ENCODE assay signal across 17 cellular contexts in the genomic region with DNA sequence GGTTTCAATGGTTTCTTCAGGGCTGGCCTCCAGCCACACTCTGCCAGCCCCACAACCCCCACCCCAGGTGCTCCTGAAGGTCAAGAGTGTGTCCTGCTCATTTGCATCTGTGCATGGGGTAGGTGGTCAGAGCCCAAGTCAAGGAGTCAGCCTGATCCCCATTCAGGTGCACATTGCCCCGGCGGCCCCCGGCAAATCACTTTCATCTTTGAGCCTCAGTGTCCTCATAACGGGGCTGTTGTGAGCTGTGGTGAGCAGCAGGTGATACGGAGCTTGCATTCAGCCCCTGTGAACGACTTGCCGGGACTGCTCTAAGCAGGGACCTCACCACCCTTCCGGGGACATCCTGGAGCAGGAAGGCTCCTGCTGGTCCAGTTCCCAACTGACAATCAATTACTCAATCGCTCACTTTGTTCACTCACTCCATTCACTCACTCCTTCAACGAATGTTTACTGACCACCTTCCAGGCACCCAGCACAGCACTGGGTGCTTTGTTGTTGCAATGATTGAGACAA.
DNase-seq lines count a peak whose midpoint lies in the region; ATAC-seq and TF ChIP-seq lines count a peak whose summit lies in the region.
"Had no signal": no experiment of that assay in that cellular context is flagged by ENCODE, and none has a peak within 500 bp of the region (broad histone marks: within the 10 kb centered on the region; RNA-seq: fewer than 3 reads in every experiment).

No MANE protein-coding gene starts in this region.

- no peak overlapping the region for H4K91ac ChIP-seq in neuronal stem cell (ENCODE audit: low read depth, low read length, poor library complexity)

- H4K20me1 ChIP-seq in GM23338 (replicated peaks; ENCODE audit: insufficient read depth) (no peaks in the 10 kb centered on the region), PC-9 (ENCODE audit: insufficient read depth) (no peaks in the 10 kb centered on the region)

- H3K4me2 ChIP-seq in GM23338: no peak overlapping the region
- peak overlapping the region; percentile 49 for H3K4me2 ChIP-seq in PC-9
- no peak overlapping the region for H3K4me2 ChIP-seq in neuronal stem cell (ENCODE audit: insufficient read depth, low read length, poor library complexity, severe bottlenecking)

- peaks cover 5% of the 10 kb centered on the region; the same call in 2 of the 3 replicates for H3K4me1 Mint-ChIP-seq in GM23338

- POLR2A ChIA-PET in PC-9 (lab: Charles Lee; ENCODE audit: unreplicated experiment): interaction anchor here (0.8 to 1.1 kb wide), 3 partner anchors 29 to 85 kb away, joined by 6 to 9 read pairs (median 6); no protein-coding TSS in a partner anchor

- H3K79me2 ChIP-seq in GM23338 (replicated peaks; ENCODE audit: insufficient read depth): no peaks in the 10 kb centered on the region
- H3K79me2 ChIP-seq in PC-9 (ENCODE audit: low read depth): no peaks in the 10 kb centered on the region

- H3K9me3 ChIP-seq in PC-9 (ENCODE audit: insufficient read depth, low read depth) (no peaks in the 10 kb centered on the region), neuronal stem cell (replicated peaks in 1 of 2; ENCODE audit: control insufficient read depth in 2 of 2, insufficient read depth in 1 of 2, low read depth in 1 of 2, low read length in 2 of 2) (no peaks in the 10 kb centered on the region)

- BruUV-seq in PC-9 (replicated peaks; lab: Mats Ljungman, UMichigan): no TSS peak

- no peak overlapping the region for H3K4me3 Mint-ChIP-seq in GM23338
- H3K4me3 Mint-ChIP-seq: IgD-negative memory B cell had no signal

- intact Hi-C loops in PC-9 (cut with micrococcal nuclease; ENCODE audit: unreplicated experiment): loop anchor here (1.0 to 2.0 kb wide), 6 partner anchors 29 to 124 kb away; no protein-coding TSS in a partner anchor

- H4K8ac ChIP-seq in neuronal stem cell (ENCODE audit: low read depth, low read length): no peak overlapping the region

- H3K9me2 ChIP-seq in GM23338 (ENCODE audit: insufficient read depth): 0 out of 2 replicates have a peak, but pooled peaks cover 3% of the 10 kb centered on the region
- no peaks in the 10 kb centered on the region for H3K9me2 ChIP-seq in PC-9 (ENCODE audit: insufficient read depth)

- H3F3A ChIP-seq in GM23338 (replicated peaks; ENCODE audit: low read depth) (no peaks in the 10 kb centered on the region), PC-9 (ENCODE audit: insufficient read depth, low read depth) (peaks cover 20% of the 10 kb centered on the region)

- H3K4me3 ChIP-seq in GM23338: no peak overlapping the region
- no peak overlapping the region for H3K4me3 ChIP-seq in PC-9
- H3K4me3 ChIP-seq in neuronal stem cell (ENCODE audit: low read length in 2 of 2): peak overlapping the region in 1 of 2 donors; percentile 35
- no peak overlapping the region for H3K4me3 ChIP-seq in foreskin fibroblast (ENCODE audit: low read depth in 1 of 2, low read length in 2 of 2)

- H3K36me3 ChIP-seq in GM23338 (ENCODE audit: insufficient read depth) (no peaks in the 10 kb centered on the region), PC-9 (ENCODE audit: low read depth) (no peaks in the 10 kb centered on the region), neuronal stem cell (replicated peaks in 1 of 2; ENCODE audit: control insufficient read depth in 2 of 2, insufficient read depth in 2 of 2, low read length in 2 of 2) (no peaks in the 10 kb centered on the region)

- H2BK12ac ChIP-seq in neuronal stem cell (ENCODE audit: low read length): no peak overlapping the region

- no peaks in the 10 kb centered on the region for H3K9me3 Mint-ChIP-seq in GM23338
- H3K9me3 Mint-ChIP-seq: IgD-negative memory B cell had no signal

- peak overlapping the region; percentile 11 for H3K23ac ChIP-seq in neuronal stem cell (ENCODE audit: low read depth, low read length, poor library complexity)

- ATAC-seq in GM23338: no peak
- no peak for ATAC-seq in GM18873 (IDR thresholded peaks at IDR 0.05; ENCODE audit: low FRiP score, unreplicated experiment)

- H3K79me1 ChIP-seq in neuronal stem cell (ENCODE audit: low read depth, low read length): no peaks in the 10 kb centered on the region

- H3K36me3 Mint-ChIP-seq in GM23338 (ENCODE audit: low read depth): no peaks in the 10 kb centered on the region

- H2BK5ac ChIP-seq in neuronal stem cell (ENCODE audit: low read length): peak overlapping the region; percentile 50

- H3K18ac ChIP-seq in neuronal stem cell (ENCODE audit: low read length): peak overlapping the region; percentile 44

- H2BK15ac ChIP-seq in neuronal stem cell (ENCODE audit: low read length): peak overlapping the region; percentile 26

- no peak overlapping the region for H3K14ac ChIP-seq in neuronal stem cell (ENCODE audit: low read length)

- no peak overlapping the region for H3K9ac ChIP-seq in neuronal stem cell (ENCODE audit: low read depth, low read length, poor library complexity)

- H3K27ac ChIP-seq in GM23338 (ENCODE audit: low read depth) (no peak overlapping the region), PC-9 (peak overlapping the region; percentile 74), epithelial cell of prostate (peak overlapping the region; percentile 52), neuronal stem cell (replicated peaks; ENCODE audit: low read length) (no peak overlapping the region)
- H3K27ac ChIP-seq: C4-2B had no signal

- H3K27ac Mint-ChIP-seq in GM23338: no peak overlapping the region
- H3K27ac Mint-ChIP-seq: IgD-negative memory B cell had no signal

- H3K4me1 ChIP-seq in GM23338 (ENCODE audit: insufficient read depth) (no peaks in the 10 kb centered on the region), PC-9 (replicated peaks; ENCODE audit: insufficient read depth) (peaks cover 61% of the 10 kb centered on the region), neuronal stem cell (ENCODE audit: control insufficient read depth in 2 of 2, insufficient read depth in 1 of 2, low read depth in 1 of 2, low read length in 2 of 2) (no peaks in the 10 kb centered on the region)

- no peaks in the 10 kb centered on the region for H3K27me3 ChIP-seq in GM23338 (ENCODE audit: insufficient read depth)
- no peaks in the 10 kb centered on the region for H3K27me3 ChIP-seq in PC-9 (ENCODE audit: insufficient read depth, low read depth)
- H3K27me3 ChIP-seq in neuronal stem cell (ENCODE audit: control insufficient read depth in 3 of 3, insufficient read depth in 3 of 3, low read depth in 1 of 3, low read length in 3 of 3): peaks cover 0 to 9% (median 0%) of the 10 kb centered on the region in 3 experiments

- peaks cover 9% of the 10 kb centered on the region for H3K27me3 Mint-ChIP-seq in GM23338 (ENCODE audit: insufficient read depth, low read depth, poor library complexity)

- no peak overlapping the region for H2BK120ac ChIP-seq in neuronal stem cell (ENCODE audit: low read depth, low read length)

- no peak for TF ChIP-seq CTCF in GM23338 (conservative IDR thresholded peaks at IDR 0.05; ENCODE audit: low read depth in 2 of 2)
- TF ChIP-seq CTCF in PC-9 (conservative IDR thresholded peaks at IDR 0.05): no peak
- TF ChIP-seq CTCF in foreskin fibroblast (IDR thresholded peaks at IDR 0.05; ENCODE audit: low read depth, low read length): no peak

- CTCF ChIA-PET in PC-9 (lab: Charles Lee): interaction anchor here (0.9 kb wide), 1 partner anchor 18 kb away, joined by 4 read pairs; no protein-coding TSS in a partner anchor

- no peak overlapping the region for H3K4ac ChIP-seq in neuronal stem cell (ENCODE audit: low read length)

- no peak for DNase-seq in GM23338 (ENCODE audit: low spot score)
- DNase-seq in PC-9: no peak
- no peak for DNase-seq in epithelial cell of prostate (ENCODE audit: low read depth, low spot score)
- no peak for DNase-seq in neuronal stem cell (ENCODE audit: low spot score)
- no peak for DNase-seq in NCI-H146 treated with DMSO at 0.1 percent for 48 hours (lab: John Stamatoyannopoulos, UW; ENCODE audit: unreplicated experiment)
- DNase-seq in iPS-NIHi11 (ENCODE audit: low spot score): no peak
- no peak for DNase-seq in foreskin fibroblast
- DNase-seq: GF-D8, H7, Kasumi-1, NCI-H187 treated with DMSO at 0.1 percent for 48 hours, NCI-H446 treated with DMSO at 0.1 percent for 48 hours, NCI-H748 treated with DMSO at 0.1 percent for 48 hours, SHP77 treated with DMSO at 0.1 percent for 48 hours had no signal

- H2AFZ ChIP-seq in GM23338: 0 out of 2 replicates have a peak overlapping the region, but pooled peaks have one; percentile 32
- H2AFZ ChIP-seq in PC-9: no peak overlapping the region
- H2AFZ ChIP-seq in neuronal stem cell (ENCODE audit: low read length): no peak overlapping the region

- WGBS in neuronal stem cell (ENCODE audit: extremely low coverage in 2 of 2, insufficient read length in 2 of 2, insufficient replicate concordance in 1 of 2), 2 donors: no CpG with 5 or more reads among the region's 10 CpGs

- H2AK5ac ChIP-seq in neuronal stem cell (ENCODE audit: low read depth, low read length): no peak overlapping the region

TF ChIP-seq in GM23338, 12 proteins besides CTCF, POLR2A, EP300 and RAD21 (continues in another document):
- TF ChIP-seq EZH2 (IDR thresholded peaks at IDR 0.05; ENCODE audit: low read depth, unreplicated experiment): no peak

Comparison
In these comparisons a context has a peak if more than half of its experiments do, and no peak if none do; other contexts are left out.
1. H3K27ac ChIP-seq: peak in PC-9 (single experiment) and epithelial cell of prostate (single experiment); none in GM23338 (single experiment) and neuronal stem cell (single experiment).